24 cellular contexts compared by ENCODE assay signal in genomic region chr19:7512400-7512851, GRCh38.
DNase-seq lines count a peak whose midpoint lies in the region; ATAC-seq, FAIRE-seq and TF ChIP-seq lines count a peak whose summit lies in the region.
"Had no signal": no experiment of that assay in that cellular context is flagged by ENCODE, and none has a peak within 500 bp of the region (broad histone marks: within the 10 kb centered on the region; RNA-seq: fewer than 3 reads in every experiment).

No MANE protein-coding gene starts in this region.

- no peaks in the 10 kb centered on the region for H3K9me3 ChIP-seq in SK-N-MC (ENCODE audit: low read depth, low read length)
- H3K9me3 ChIP-seq: lower lobe of right lung, ovary, tibial nerve had no signal

- no peak for ATAC-seq in SK-N-SH treated with all-trans-retinoic acid at 6 μM for 48 hours
- no peak for ATAC-seq in GM19455 (IDR thresholded peaks at IDR 0.05; ENCODE audit: unreplicated experiment)
- ATAC-seq: esophagus mucosa; lower lobe of right lung; Right ventricle myocardium inferior; stimulated activated naive B cell treated with anti-CD40 and anti-IgM and Interleukin-4, amounts not matched to agents 10 μg/mL and 1 μg/mL and 100 μg/mL, for 72 hours had no signal

- no peaks in the 10 kb centered on the region for H3K36me3 ChIP-seq in SK-N-MC (ENCODE audit: insufficient read depth, low read length)
- H3K36me3 ChIP-seq: cardiac muscle cell, lower lobe of right lung, ovary, tibial nerve had no signal

- DNase-seq in EL (peak; percentile 60), HTR-8/SVneo (ENCODE audit: insufficient read length, low spot score) (peak; percentile 72), SK-N-MC (ENCODE audit: low read depth, low spot score) (no peak), islet precursor cell (peak; percentile 93), H54 (ENCODE audit: insufficient read length, low spot score) (no peak)
- no peak for DNase-seq in activated T-cell treated with anti-CD3 and anti-CD28 coated beads, Interleukin-2, amount 50 U/mL, for 48 hours
- DNase-seq: activated CD4-positive, alpha-beta T cell treated with anti-CD3 and anti-CD28 coated beads, Interleukin-2, amount 50 U/mL, for 48 hours; activated gamma-delta T cell treated with Interleukin-2 at 50 U/mL for 16 hours; amygdala; CD4-positive, CD25-positive, alpha-beta regulatory T cell; GOT3; lower lobe of right lung; NCI-H1694 treated with DMSO at 0.1 percent for 48 hours; NCI-H446; ovary; stimulated activated naive B cell treated with anti-CD40 and anti-IgM and Interleukin-4, amounts not matched to agents 10 μg/mL and 1 μg/mL and 100 μg/mL, for 72 hours; T-helper 1 cell had no signal

- no peak overlapping the region for H3K4me3 ChIP-seq in SK-N-MC
- H3K4me3 ChIP-seq: cardiac muscle cell, lower lobe of right lung, ovary, tibial nerve had no signal

- FAIRE-seq in HTR-8/SVneo (lab: Jason Lieb, UNC): peak; percentile 23
- no peak for FAIRE-seq in H54 (lab: Jason Lieb, UNC)

- peak overlapping the region; percentile 10; the same call in 1 of the 2 replicates for H3K27ac ChIP-seq in SK-N-MC
- H3K27ac ChIP-seq: cardiac muscle cell, lower lobe of right lung, ovary, tibial nerve, VCaP had no signal

- H3K9ac ChIP-seq in SK-N-MC (ENCODE audit: insufficient read length): no peak overlapping the region

- no peak for TF ChIP-seq POLR2A in H54 (IDR thresholded peaks at IDR 0.05; ENCODE audit: low read depth, low read length)

TF ChIP-seq in SK-N-SH treated with all-trans-retinoic acid at 6 μM for 48 hours, 23 proteins besides CTCF, POLR2A, EP300 and RAD21:
- TF ChIP-seq TCF4 (CRISPR knock-in tag; IDR thresholded peaks at IDR 0.05; ENCODE audit: borderline replicate concordance): no peak
- no peak for TF ChIP-seq PATZ1 (CRISPR knock-in tag; IDR thresholded peaks at IDR 0.05; ENCODE audit: borderline replicate concordance)
- no peak for TF ChIP-seq ZFP3 (CRISPR knock-in tag; IDR thresholded peaks at IDR 0.05)
- no peak for TF ChIP-seq SNAI2 (CRISPR knock-in tag; IDR thresholded peaks at IDR 0.05)
- TF ChIP-seq RARB (CRISPR knock-in tag; IDR thresholded peaks at IDR 0.05): no peak
- no peak for TF ChIP-seq ZNF565 (CRISPR knock-in tag; conservative IDR thresholded peaks at IDR 0.05; ENCODE audit: low read depth)
- no peak for TF ChIP-seq CREB5 (CRISPR knock-in tag; IDR thresholded peaks at IDR 0.05; ENCODE audit: low read depth)
- no peak for TF ChIP-seq PPARA (CRISPR knock-in tag; IDR thresholded peaks at IDR 0.05; ENCODE audit: borderline replicate concordance)
- TF ChIP-seq ZFP30 (CRISPR knock-in tag; IDR thresholded peaks at IDR 0.05): no peak
- TF ChIP-seq TOX (CRISPR knock-in tag; IDR thresholded peaks at IDR 0.05; ENCODE audit: borderline replicate concordance): no peak
- TF ChIP-seq POU6F1 (CRISPR knock-in tag; IDR thresholded peaks at IDR 0.05; ENCODE audit: borderline replicate concordance, low read depth): no peak
- TF ChIP-seq CSRNP3 (CRISPR knock-in tag; IDR thresholded peaks at IDR 0.05): no peak
- TF ChIP-seq ZC3H10 (CRISPR knock-in tag; IDR thresholded peaks at IDR 0.05): no peak
- TF ChIP-seq ZNF70 (CRISPR knock-in tag; IDR thresholded peaks at IDR 0.05): no peak
- no peak for TF ChIP-seq ISL1 (CRISPR knock-in tag; IDR thresholded peaks at IDR 0.05)
- no peak for TF ChIP-seq ZNF8 (CRISPR knock-in tag; IDR thresholded peaks at IDR 0.05)
- no peak for TF ChIP-seq ARNTL (CRISPR knock-in tag; IDR thresholded peaks at IDR 0.05; ENCODE audit: borderline replicate concordance, low read depth)

Comparison
In these comparisons a context has a peak if more than half of its experiments do, and no peak if none do; other contexts are left out.
1. DNase-seq: peak in EL (single experiment), HTR-8/SVneo (single experiment) and islet precursor cell (single experiment); none in SK-N-MC (single experiment), activated T-cell treated with anti-CD3 and anti-CD28 coated beads, Interleukin-2, amount 50 U/mL, for 48 hours (0 of 2) and H54 (single experiment).